ENCODE assay signal across 9 cellular contexts in the genomic region with DNA sequence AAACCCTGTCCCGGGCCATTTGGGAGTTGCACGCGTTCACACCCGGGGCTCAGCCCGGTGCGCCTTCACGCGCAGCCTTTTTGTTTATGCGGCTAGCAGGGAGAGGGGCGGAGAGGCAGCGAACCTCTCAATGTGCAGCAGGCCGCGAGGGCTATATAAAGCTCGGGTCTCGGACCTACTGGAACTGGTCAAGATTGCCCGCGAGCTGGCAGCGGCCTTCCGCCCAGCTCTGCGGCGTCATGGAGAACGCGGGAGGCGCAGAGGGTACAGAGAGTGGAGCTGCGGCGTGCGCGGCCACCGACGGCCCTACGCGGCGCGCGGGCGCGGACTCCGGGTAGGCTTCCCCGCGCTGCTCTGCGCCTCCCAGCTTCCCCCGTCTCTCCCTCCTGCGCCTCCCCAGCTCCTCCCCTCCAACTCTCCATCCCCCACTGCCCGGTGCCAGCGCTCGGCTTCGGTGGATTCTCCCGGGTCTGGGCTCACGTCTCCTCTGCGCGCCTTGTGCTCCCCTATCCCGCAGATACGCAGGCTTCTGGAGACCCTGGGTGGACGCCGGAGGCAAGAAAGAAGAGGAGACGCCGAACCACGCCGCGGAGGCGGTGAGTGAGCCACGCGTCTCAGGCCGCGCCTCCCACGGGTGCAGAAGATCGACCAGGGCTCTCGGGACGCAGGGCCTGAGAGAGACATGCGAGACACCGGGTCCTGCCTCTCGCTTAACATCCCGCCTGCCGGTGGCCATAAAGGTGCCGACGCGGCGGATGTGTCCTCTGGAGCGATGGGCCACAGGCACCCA. TPM values are rescaled to one million over a fixed set of nuclear protein-coding genes. Genes with fewer than 3 reads are reported as not detected.
DNase-seq lines count a peak whose midpoint lies in the region; ATAC-seq, FAIRE-seq and TF ChIP-seq lines count a peak whose summit lies in the region.
"Had no signal": no experiment of that assay in that cellular context is flagged by ENCODE, and none has a peak within 500 bp of the region (broad histone marks: within the 10 kb centered on the region; RNA-seq: fewer than 3 reads in every experiment).

A gene with protein sequence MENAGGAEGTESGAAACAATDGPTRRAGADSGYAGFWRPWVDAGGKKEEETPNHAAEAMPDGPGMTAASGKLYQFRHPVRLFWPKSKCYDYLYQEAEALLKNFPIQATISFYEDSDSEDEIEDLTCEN (plus strand): TSS at position 183 of the 790 bp plus-strand sequence. CDS start 57 bp downstream, at position 240.

- no peak for TF ChIP-seq CTCF in GM12878 (IDR thresholded peaks at IDR 0.05 in 2 of 3, conservative IDR thresholded peaks at IDR 0.05 in 1 of 3; ENCODE audit: control insufficient read depth in 2 of 3, extremely low read depth in 1 of 3, insufficient read depth in 1 of 3, low read depth in 3 of 3, low read length in 3 of 3)

- RAD21 ChIA-PET in GM12878 (lab: Charles Lee; ENCODE audit: unreplicated experiment): interaction anchor here (1.7 kb wide), 1 partner anchor 239 kb away, joined by 4 read pairs; no protein-coding TSS in a partner anchor

- H3K9me3 ChIP-seq in GM12878 (replicated peaks; ENCODE audit: control insufficient read depth, insufficient read depth, low read length): no peaks in the 10 kb centered on the region
- H3K9me3 ChIP-seq in iPS DF 6.9 (ENCODE audit: control insufficient read depth, insufficient read depth, low read length): no peaks in the 10 kb centered on the region

- BruUV-seq in GM12878 (replicated peaks; lab: Mats Ljungman, UMichigan): no TSS peak

- no peak for FAIRE-seq in GM12878 (lab: Jason Lieb, UNC)

- DNase-seq in DMS114 treated with DMSO at 0.1 percent for 48 hours (lab: John Stamatoyannopoulos, UW; ENCODE audit: unreplicated experiment) (peak; percentile 31), NCI-H345 treated with DMSO at 0.1 percent for 48 hours (lab: John Stamatoyannopoulos, UW; ENCODE audit: unreplicated experiment) (peak; percentile 64), GM12878 (ENCODE audit: low read depth, low spot score) (no peak), iPS DF 6.9 (ENCODE audit: low read depth, low spot score) (no peak), retina (peak; percentile 92), NOMO-1 treated with DMSO at 0.1 percent for 48 hours (lab: John Stamatoyannopoulos, UW; ENCODE audit: unreplicated experiment) (no peak), NCI-H226 (no peak)

- H3K27ac ChIP-seq in GM12878 (ENCODE audit: control insufficient read depth, insufficient read depth): no peak within 1 kb of the TSS
- no peak within 1 kb of the TSS for H3K27ac ChIP-seq in iPS DF 6.9 (ENCODE audit: low read length)

- in situ Hi-C loops in GM12878 (cut with MboI): no loop called here

- 15% methylated on average over 72 of the region's 79 CpGs for WGBS in GM12878 (ENCODE audit: insufficient coverage, insufficient replicate concordance, low lambda C conversion rate, missing lambda C conversion rate)
- whole genome bisulfite sequencing in iPS DF 6.9 (ENCODE audit: insufficient coverage, insufficient read length): no CpG with 5 or more reads among the region's 79 CpGs

- intact Hi-C loops in GM12878 (cut with micrococcal nuclease; ENCODE audit: unreplicated experiment): no loop called here

- ATAC-seq in GM21529 (IDR thresholded peaks at IDR 0.05; ENCODE audit: unreplicated experiment): peak; percentile 64
- peak; percentile 92 for ATAC-seq in GM12878

- H3K4me3 ChIP-seq in GM12878 (peak within 1 kb of the TSS; percentile 28; the same call in 1 of the 2 replicates), iPS DF 6.9 (ENCODE audit: low read length) (peak within 1 kb of the TSS; percentile 57; the same call in 1 of the 2 replicates)

- peaks cover 7 to 13% of the 10 kb centered on the region in 2 experiments; a peak in 2 of 4 replicates for H3K27me3 ChIP-seq in GM12878 (replicated peaks in 1 of 2; ENCODE audit: control insufficient read depth in 2 of 2, insufficient read depth in 2 of 2, low read length in 1 of 2)
- H3K27me3 ChIP-seq in iPS DF 6.9 (ENCODE audit: control insufficient read depth, insufficient read depth, low read length): peaks cover 8% of the 10 kb centered on the region; the same call in 1 of the 2 replicates

- no peaks in the 10 kb centered on the region for H3K79me2 ChIP-seq in GM12878 (ENCODE audit: control insufficient read depth, insufficient read depth, low read length)

- no peaks in the 10 kb centered on the region for H3K36me3 ChIP-seq in GM12878 (ENCODE audit: control insufficient read depth in 2 of 2, insufficient read depth in 2 of 2, low read length in 1 of 2)
- H3K36me3 ChIP-seq in iPS DF 6.9 (ENCODE audit: control insufficient read depth, insufficient read depth, low read length): no peaks in the 10 kb centered on the region

- no peak within 1 kb of the TSS for H3K9ac ChIP-seq in GM12878 (ENCODE audit: control insufficient read depth, insufficient read depth, low read length)

- H3K4me2 ChIP-seq in GM12878 (ENCODE audit: control insufficient read depth, insufficient read depth): peak within 1 kb of the TSS; percentile 72; the same call in 1 of the 2 replicates

- no peak for TF ChIP-seq EP300 in GM12878 (IDR thresholded peaks at IDR 0.05; ENCODE audit: borderline replicate concordance in 1 of 2, control insufficient read depth in 1 of 2, low read depth in 2 of 2, low read length in 2 of 2)

- SMC1A ChIA-PET in GM12878 (lab: Charles Lee; ENCODE audit: uncharacterized antibody, unreplicated experiment): no interaction called here

- POLR2A ChIA-PET in GM12878 (lab: Charles Lee): no interaction called here

- H3K4me1 ChIP-seq in GM12878 (ENCODE audit: control insufficient read depth, insufficient read depth, low read length) (no peaks in the 10 kb centered on the region; the same call in 1 of the 2 replicates), iPS DF 6.9 (ENCODE audit: control insufficient read depth, insufficient read depth, low read length) (no peaks in the 10 kb centered on the region)

- TF ChIP-seq RAD21 in GM12878 (IDR thresholded peaks at IDR 0.05; ENCODE audit: insufficient read depth, low read depth, low read length): no peak

- CTCF ChIA-PET in GM12878 (lab: Yijun Ruan, JAX): interaction anchor here (1.0 kb wide), 1 partner anchor 10 kb away, joined by 3 read pairs; no protein-coding TSS in a partner anchor

- no peak for TF ChIP-seq POLR2A in GM12878 (IDR thresholded peaks at IDR 0.05; ENCODE audit: low read depth, low read length)

- no peak within 1 kb of the TSS; the same call in 1 of the 2 replicates for H2AFZ ChIP-seq in GM12878 (ENCODE audit: control insufficient read depth, low read depth, low read length)

- no peaks in the 10 kb centered on the region for H4K20me1 ChIP-seq in GM12878 (ENCODE audit: control insufficient read depth, insufficient read depth)

TF ChIP-seq in GM12878, 131 proteins besides CTCF, POLR2A, EP300 and RAD21:
- TF ChIP-seq IKZF1 (conservative IDR thresholded peaks at IDR 0.05) (peak; percentile 34; the same call in 1 of the 2 replicates), NFXL1 (IDR thresholded peaks at IDR 0.05; ENCODE audit: borderline replicate concordance) (no peak), EGR1 (IDR thresholded peaks at IDR 0.05; ENCODE audit: borderline replicate concordance in 1 of 2, low read depth in 2 of 2, low read length in 2 of 2) (no peak), NR2C2 (IDR thresholded peaks at IDR 0.05; ENCODE audit: borderline replicate concordance, control insufficient read depth, insufficient read length, low read depth) (no peak), SPI1 (IDR thresholded peaks at IDR 0.05; ENCODE audit: borderline replicate concordance, insufficient read depth, low read depth, low read length) (no peak), CREB1 (IDR thresholded peaks at IDR 0.05; ENCODE audit: low read depth) (no peak), MEF2A (IDR thresholded peaks at IDR 0.05; ENCODE audit: insufficient read depth, low read depth, low read length) (no peak), HDAC6 (IDR thresholded peaks at IDR 0.05; ENCODE audit: unreplicated experiment) (peak; percentile 87)
- TF ChIP-seq, protein P1, sequence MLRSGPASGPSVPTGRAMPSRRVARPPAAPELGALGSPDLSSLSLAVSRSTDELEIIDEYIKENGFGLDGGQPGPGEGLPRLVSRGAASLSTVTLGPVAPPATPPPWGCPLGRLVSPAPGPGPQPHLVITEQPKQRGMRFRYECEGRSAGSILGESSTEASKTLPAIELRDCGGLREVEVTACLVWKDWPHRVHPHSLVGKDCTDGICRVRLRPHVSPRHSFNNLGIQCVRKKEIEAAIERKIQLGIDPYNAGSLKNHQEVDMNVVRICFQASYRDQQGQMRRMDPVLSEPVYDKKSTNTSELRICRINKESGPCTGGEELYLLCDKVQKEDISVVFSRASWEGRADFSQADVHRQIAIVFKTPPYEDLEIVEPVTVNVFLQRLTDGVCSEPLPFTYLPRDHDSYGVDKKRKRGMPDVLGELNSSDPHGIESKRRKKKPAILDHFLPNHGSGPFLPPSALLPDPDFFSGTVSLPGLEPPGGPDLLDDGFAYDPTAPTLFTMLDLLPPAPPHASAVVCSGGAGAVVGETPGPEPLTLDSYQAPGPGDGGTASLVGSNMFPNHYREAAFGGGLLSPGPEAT (IDR thresholded peaks at IDR 0.05; ENCODE audit: low read depth): no peak
TF ChIP-seq in GM12878: peak in this region for 2.

RNA-seq across cellular contexts. Expression of the gene that starts here (rescaled TPM):
- total RNA-seq in GM12878 (2013; cell fraction: nucleolus; rRNA removed): not detected in 2 replicates
- total RNA-seq in GM12878 (2014; rRNA removed) (0.33 and 0.51 TPM in 2 replicates), GM12878 (2014; rRNA removed; fragmentation: Illumina TruSeq; extraction: Trizol) (0.18 TPM in 1 of 2 replicates, not detected in the other), GM12878 (2021) (0.77 TPM in 1 of 2 replicates, not detected in the other)
- not detected for polyA plus RNA-seq in GM12878 (2011; ENCODE audit: low read depth)
- polyA plus RNA-seq in GM12878 (2011; rRNA removed) (0.01 TPM in 1 of 2 replicates, not detected in the other), GM12878 (2014; fragmentation: Illumina TruSeq; extraction: Trizol) (0.09 TPM in 1 of 2 replicates, not detected in the other), GM12878 (2014; fragmentation: Nextera tagmentation; extraction: Ambion mirVana) (not detected), GM12878 (2014; rRNA removed) (0.17 TPM in 1 of 2 replicates, not detected in the other), GM12878 (2016; fragmentation: Nextera tagmentation; extraction: Ambion mirVana) (not detected)
- not detected in 2 replicates for polyA plus RNA-seq in GM12878 (2011; cell fraction: cytosol; rRNA removed)
- polyA plus RNA-seq in GM12878 (2011; cell fraction: nucleus; rRNA removed): 0.03 TPM in 2 replicates
- polyA plus RNA-seq in GM12878 (2012): not detected in 2 replicates
- polyA minus RNA-seq in GM12878 (2011; rRNA and poly(A)+ RNA removed): not detected in 2 replicates
- not detected in 2 replicates for polyA minus RNA-seq in GM12878 (2011; cell fraction: cytosol; rRNA and poly(A)+ RNA removed)
- polyA minus RNA-seq in GM12878 (2011; cell fraction: nucleus; rRNA and poly(A)+ RNA removed): not detected in 2 replicates
- total RNA-seq: LHCN-M2 had no signal

Comparison
In these comparisons a context has a peak if more than half of its experiments do, and no peak if none do; other contexts are left out.
1. Peak in ATAC-seq, H3K4me3 ChIP-seq and H3K4me2 ChIP-seq in GM12878; RNA of the gene not detected or under 1 TPM.
2. DNase-seq: peak in DMS114 treated with DMSO at 0.1 percent for 48 hours (single experiment), NCI-H345 treated with DMSO at 0.1 percent for 48 hours (single experiment) and retina (single experiment); none in GM12878 (single experiment), iPS DF 6.9 (single experiment), NOMO-1 treated with DMSO at 0.1 percent for 48 hours (single experiment) and NCI-H226 (single experiment).